24 cellular contexts compared by ENCODE assay signal in genomic region chr11:109957601-109958000, GRCh38.
"Had no signal": no experiment of that assay in that cellular context is flagged by ENCODE, and none has a peak within 500 bp of the region (broad histone marks: within the 10 kb centered on the region; RNA-seq: fewer than 3 reads in every experiment).

No MANE protein-coding gene starts in this region.

- H3K36me3 ChIP-seq: adrenal gland, ascending aorta, pancreas, prostate gland, thoracic aorta, uterus had no signal

- H3K9me3 ChIP-seq: adrenal gland, ascending aorta, mucosa of descending colon, pancreas, prostate gland, thoracic aorta, uterus had no signal

- H3K4me3 ChIP-seq: adrenal gland, ascending aorta, mucosa of descending colon, pancreas, prostate gland, skin epidermis, thoracic aorta, uterus had no signal

- H3K27me3 ChIP-seq: adrenal gland, ascending aorta, foreskin keratinocyte, pancreas, uterus had no signal

- DNase-seq: activated CD4-positive, alpha-beta T cell treated with anti-CD3 and anti-CD28 coated beads for 4 hours; activated CD4-positive, alpha-beta T cell treated with anti-CD3 and anti-CD28 coated beads, Interleukin-2, amount 50 U/mL, for 4 hours; activated naive CD4-positive, alpha-beta T cell; activated naive CD8-positive, alpha-beta T cell treated with anti-CD3 and anti-CD28 coated beads for 36 hours; activated T-cell treated with anti-CD3 and anti-CD28 coated beads for 4 hours; activated T-cell treated with anti-CD3 and anti-CD28 coated beads, Interleukin-2, amount 50 U/mL, for 72 hours; adrenal gland; caudate nucleus; foreskin keratinocyte; left cardiac atrium; left ventricle myocardium superior; mucosa of descending colon; nephron progenitor cell; pancreas; retina; stimulated activated CD4-positive, alpha-beta T cell treated with anti-CD3 and anti-CD28 coated beads, Interleukin-4, amount 100 ng/mL, for 24 hours; T-helper 9 cell; uterus had no signal

- H3K27ac ChIP-seq: adrenal gland, ascending aorta, foreskin keratinocyte, pancreas, prostate gland, skin epidermis, thoracic aorta, uterus had no signal

- H3K4me1 ChIP-seq: ascending aorta, foreskin keratinocyte, pancreas, prostate gland, uterus had no signal

- ATAC-seq: activated T-cell treated with anti-CD3 and anti-CD28 coated beads, Interleukin-2, amount 50 U/mL, for 72 hours; foreskin keratinocyte; left cardiac atrium; left ventricle myocardium superior; mucosa of descending colon; pancreas; sciatic nerve; stimulated activated effector memory CD8-positive, alpha-beta T cell treated with anti-CD3 and anti-CD28 coated beads, Interleukin-12 subunit alpha, Interleukin-12 subunit beta, amount 100 ng/mL, for 72 hours had no signal
